In the genomic region with DNA sequence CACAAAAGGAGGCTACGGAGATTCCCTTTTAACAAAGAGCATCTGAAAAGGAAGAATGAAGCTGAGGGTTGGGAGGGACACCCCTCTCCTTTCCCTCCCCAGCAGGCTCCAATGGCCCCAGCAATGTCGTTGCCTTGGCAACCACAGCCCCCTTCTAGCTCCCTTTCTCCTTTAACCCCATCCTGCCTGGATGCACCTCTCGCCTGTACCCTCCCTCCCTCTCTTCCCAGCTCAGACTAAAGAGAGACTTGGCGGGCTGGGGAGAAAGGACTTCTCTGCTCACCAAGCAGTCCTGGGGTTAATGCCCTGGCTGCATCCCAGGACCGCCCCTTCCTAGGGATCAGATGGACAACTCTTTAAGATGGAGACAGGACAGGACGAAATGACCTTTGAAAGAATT, we compare ENCODE assay signal across 1 cellular context.
TF ChIP-seq lines count a peak whose summit lies in the region.

No MANE protein-coding gene starts in this region.

TF ChIP-seq in neural cell, 6 proteins besides CTCF, POLR2A, EP300 and RAD21:
- peak; percentile 41 for TF ChIP-seq SMC3 (conservative IDR thresholded peaks at IDR 0.05; ENCODE audit: poor library complexity)
- no peak for TF ChIP-seq POLR2AphosphoS5 (IDR thresholded peaks at IDR 0.05)
- TF ChIP-seq, protein P1, sequence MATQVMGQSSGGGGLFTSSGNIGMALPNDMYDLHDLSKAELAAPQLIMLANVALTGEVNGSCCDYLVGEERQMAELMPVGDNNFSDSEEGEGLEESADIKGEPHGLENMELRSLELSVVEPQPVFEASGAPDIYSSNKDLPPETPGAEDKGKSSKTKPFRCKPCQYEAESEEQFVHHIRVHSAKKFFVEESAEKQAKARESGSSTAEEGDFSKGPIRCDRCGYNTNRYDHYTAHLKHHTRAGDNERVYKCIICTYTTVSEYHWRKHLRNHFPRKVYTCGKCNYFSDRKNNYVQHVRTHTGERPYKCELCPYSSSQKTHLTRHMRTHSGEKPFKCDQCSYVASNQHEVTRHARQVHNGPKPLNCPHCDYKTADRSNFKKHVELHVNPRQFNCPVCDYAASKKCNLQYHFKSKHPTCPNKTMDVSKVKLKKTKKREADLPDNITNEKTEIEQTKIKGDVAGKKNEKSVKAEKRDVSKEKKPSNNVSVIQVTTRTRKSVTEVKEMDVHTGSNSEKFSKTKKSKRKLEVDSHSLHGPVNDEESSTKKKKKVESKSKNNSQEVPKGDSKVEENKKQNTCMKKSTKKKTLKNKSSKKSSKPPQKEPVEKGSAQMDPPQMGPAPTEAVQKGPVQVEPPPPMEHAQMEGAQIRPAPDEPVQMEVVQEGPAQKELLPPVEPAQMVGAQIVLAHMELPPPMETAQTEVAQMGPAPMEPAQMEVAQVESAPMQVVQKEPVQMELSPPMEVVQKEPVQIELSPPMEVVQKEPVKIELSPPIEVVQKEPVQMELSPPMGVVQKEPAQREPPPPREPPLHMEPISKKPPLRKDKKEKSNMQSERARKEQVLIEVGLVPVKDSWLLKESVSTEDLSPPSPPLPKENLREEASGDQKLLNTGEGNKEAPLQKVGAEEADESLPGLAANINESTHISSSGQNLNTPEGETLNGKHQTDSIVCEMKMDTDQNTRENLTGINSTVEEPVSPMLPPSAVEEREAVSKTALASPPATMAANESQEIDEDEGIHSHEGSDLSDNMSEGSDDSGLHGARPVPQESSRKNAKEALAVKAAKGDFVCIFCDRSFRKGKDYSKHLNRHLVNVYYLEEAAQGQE (IDR thresholded peaks at IDR 0.05; ENCODE audit: borderline replicate concordance) = no peak
- TF ChIP-seq EZH2 (IDR thresholded peaks at IDR 0.05; ENCODE audit: borderline replicate concordance, insufficient read depth, low read length, poor library complexity, severe bottlenecking) = no peak
- TF ChIP-seq TAF1 (IDR thresholded peaks at IDR 0.05; ENCODE audit: low read depth) = no peak
- peak; percentile 3 for TF ChIP-seq MXI1 (conservative IDR thresholded peaks at IDR 0.05; ENCODE audit: poor library complexity, severe bottlenecking)
